In genomic region chr3:33900809-33901505, GRCh38 we compare ENCODE assay signal across 1 cellular context.
A peak's percentile ranks its signal among the peaks of the same experiment; 100 is the strongest.
TF ChIP-seq lines count a peak whose summit lies in the region.

No MANE protein-coding gene starts in this region.

TF ChIP-seq in K562, 482 proteins besides CTCF, POLR2A, EP300 and RAD21 (continued from another document and continues in another):
- TF ChIP-seq, protein P1, sequence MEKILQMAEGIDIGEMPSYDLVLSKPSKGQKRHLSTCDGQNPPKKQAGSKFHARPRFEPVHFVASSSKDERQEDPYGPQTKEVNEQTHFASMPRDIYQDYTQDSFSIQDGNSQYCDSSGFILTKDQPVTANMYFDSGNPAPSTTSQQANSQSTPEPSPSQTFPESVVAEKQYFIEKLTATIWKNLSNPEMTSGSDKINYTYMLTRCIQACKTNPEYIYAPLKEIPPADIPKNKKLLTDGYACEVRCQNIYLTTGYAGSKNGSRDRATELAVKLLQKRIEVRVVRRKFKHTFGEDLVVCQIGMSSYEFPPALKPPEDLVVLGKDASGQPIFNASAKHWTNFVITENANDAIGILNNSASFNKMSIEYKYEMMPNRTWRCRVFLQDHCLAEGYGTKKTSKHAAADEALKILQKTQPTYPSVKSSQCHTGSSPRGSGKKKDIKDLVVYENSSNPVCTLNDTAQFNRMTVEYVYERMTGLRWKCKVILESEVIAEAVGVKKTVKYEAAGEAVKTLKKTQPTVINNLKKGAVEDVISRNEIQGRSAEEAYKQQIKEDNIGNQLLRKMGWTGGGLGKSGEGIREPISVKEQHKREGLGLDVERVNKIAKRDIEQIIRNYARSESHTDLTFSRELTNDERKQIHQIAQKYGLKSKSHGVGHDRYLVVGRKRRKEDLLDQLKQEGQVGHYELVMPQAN (IDR thresholded peaks at IDR 0.05; ENCODE audit: borderline replicate concordance), result no peak
- TF ChIP-seq, protein P2, sequence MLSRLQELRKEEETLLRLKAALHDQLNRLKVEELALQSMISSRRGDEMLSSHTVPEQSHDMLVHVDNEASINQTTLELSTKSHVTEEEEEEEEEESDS (CRISPR knock-in tag; IDR thresholded peaks at IDR 0.05), result no peak
- no peak for TF ChIP-seq ZNF217 (CRISPR knock-in tag; IDR thresholded peaks at IDR 0.05)
- no peak for TF ChIP-seq ZNF232 (CRISPR knock-in tag; IDR thresholded peaks at IDR 0.05)
- TF ChIP-seq, protein P3, sequence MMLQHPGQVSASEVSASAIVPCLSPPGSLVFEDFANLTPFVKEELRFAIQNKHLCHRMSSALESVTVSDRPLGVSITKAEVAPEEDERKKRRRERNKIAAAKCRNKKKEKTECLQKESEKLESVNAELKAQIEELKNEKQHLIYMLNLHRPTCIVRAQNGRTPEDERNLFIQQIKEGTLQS (IDR thresholded peaks at IDR 0.05), result peak; percentile 93
- TF ChIP-seq, protein P3 (CRISPR knock-in tag; conservative IDR thresholded peaks at IDR 0.05), result peak; percentile 83; the same call in 1 of the 2 replicates
- TF ChIP-seq, protein P4, sequence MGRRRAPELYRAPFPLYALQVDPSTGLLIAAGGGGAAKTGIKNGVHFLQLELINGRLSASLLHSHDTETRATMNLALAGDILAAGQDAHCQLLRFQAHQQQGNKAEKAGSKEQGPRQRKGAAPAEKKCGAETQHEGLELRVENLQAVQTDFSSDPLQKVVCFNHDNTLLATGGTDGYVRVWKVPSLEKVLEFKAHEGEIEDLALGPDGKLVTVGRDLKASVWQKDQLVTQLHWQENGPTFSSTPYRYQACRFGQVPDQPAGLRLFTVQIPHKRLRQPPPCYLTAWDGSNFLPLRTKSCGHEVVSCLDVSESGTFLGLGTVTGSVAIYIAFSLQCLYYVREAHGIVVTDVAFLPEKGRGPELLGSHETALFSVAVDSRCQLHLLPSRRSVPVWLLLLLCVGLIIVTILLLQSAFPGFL (CRISPR knock-in tag; IDR thresholded peaks at IDR 0.05), result no peak
- no peak for TF ChIP-seq ZFX (CRISPR knock-in tag; IDR thresholded peaks at IDR 0.05)
- TF ChIP-seq NCOA1 (IDR thresholded peaks at IDR 0.05; ENCODE audit: low read depth), result peak; percentile 95
- TF ChIP-seq, protein P5, sequence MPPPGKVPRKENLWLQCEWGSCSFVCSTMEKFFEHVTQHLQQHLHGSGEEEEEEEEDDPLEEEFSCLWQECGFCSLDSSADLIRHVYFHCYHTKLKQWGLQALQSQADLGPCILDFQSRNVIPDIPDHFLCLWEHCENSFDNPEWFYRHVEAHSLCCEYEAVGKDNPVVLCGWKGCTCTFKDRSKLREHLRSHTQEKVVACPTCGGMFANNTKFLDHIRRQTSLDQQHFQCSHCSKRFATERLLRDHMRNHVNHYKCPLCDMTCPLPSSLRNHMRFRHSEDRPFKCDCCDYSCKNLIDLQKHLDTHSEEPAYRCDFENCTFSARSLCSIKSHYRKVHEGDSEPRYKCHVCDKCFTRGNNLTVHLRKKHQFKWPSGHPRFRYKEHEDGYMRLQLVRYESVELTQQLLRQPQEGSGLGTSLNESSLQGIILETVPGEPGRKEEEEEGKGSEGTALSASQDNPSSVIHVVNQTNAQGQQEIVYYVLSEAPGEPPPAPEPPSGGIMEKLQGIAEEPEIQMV (tag; conservative IDR thresholded peaks at IDR 0.05; ENCODE audit: low read depth), result no peak
- TF ChIP-seq HNRNPLL (IDR thresholded peaks at IDR 0.05; ENCODE audit: low read depth, low read length, poor library complexity, severe bottlenecking), result peak; percentile 55
- no peak for TF ChIP-seq BRF1 (IDR thresholded peaks at IDR 0.05; ENCODE audit: borderline replicate concordance, extremely low read depth, insufficient read length)
- TF ChIP-seq HLTF (IDR thresholded peaks at IDR 0.05), result peak; percentile 97
- peak; percentile 99 for TF ChIP-seq NCOR1 (IDR thresholded peaks at IDR 0.05)
- no peak for TF ChIP-seq RBM34 (IDR thresholded peaks at IDR 0.05; ENCODE audit: borderline replicate concordance, insufficient read depth, low read length)
- peak; percentile 99 for TF ChIP-seq DPF2 (IDR thresholded peaks at IDR 0.05)
- no peak for TF ChIP-seq CHCHD3 (CRISPR knock-in tag; IDR thresholded peaks at IDR 0.05)
- TF ChIP-seq GABPB1 (CRISPR knock-in tag; IDR thresholded peaks at IDR 0.05), result peak; percentile 66
- TF ChIP-seq HIVEP1 (CRISPR knock-in tag; IDR thresholded peaks at IDR 0.05), result peak; percentile 27; the same call in 1 of the 2 replicates
- peak; percentile 47 for TF ChIP-seq GABPA (tag; conservative IDR thresholded peaks at IDR 0.05; ENCODE audit: low read depth)
- no peak for TF ChIP-seq RFX5 (IDR thresholded peaks at IDR 0.05; ENCODE audit: low read depth, low read length)
- TF ChIP-seq ZSCAN29 (IDR thresholded peaks at IDR 0.05), result 0 out of 2 replicates have a peak, but pooled peaks have one; percentile 22
- peak; percentile 91 for TF ChIP-seq L3MBTL2 (IDR thresholded peaks at IDR 0.05)
- peak; percentile 50 for TF ChIP-seq ASH1L (IDR thresholded peaks at IDR 0.05; ENCODE audit: borderline replicate concordance, low read depth, partially characterized antibody)
- no peak for TF ChIP-seq FOXA1 (IDR thresholded peaks at IDR 0.05; ENCODE audit: borderline replicate concordance)
- peak in 1 of 2 experiments; percentile 62; a peak in 1 of 3 replicates for TF ChIP-seq CBX3 (IDR thresholded peaks at IDR 0.05; ENCODE audit: borderline replicate concordance in 1 of 2, low read length in 2 of 2)
- TF ChIP-seq FOXK2 (conservative IDR thresholded peaks at IDR 0.05 in 1 of 2, IDR thresholded peaks at IDR 0.05 in 1 of 2; ENCODE audit: low read depth in 2 of 2), result peak; percentile 84 to 88
- TF ChIP-seq, protein P6, sequence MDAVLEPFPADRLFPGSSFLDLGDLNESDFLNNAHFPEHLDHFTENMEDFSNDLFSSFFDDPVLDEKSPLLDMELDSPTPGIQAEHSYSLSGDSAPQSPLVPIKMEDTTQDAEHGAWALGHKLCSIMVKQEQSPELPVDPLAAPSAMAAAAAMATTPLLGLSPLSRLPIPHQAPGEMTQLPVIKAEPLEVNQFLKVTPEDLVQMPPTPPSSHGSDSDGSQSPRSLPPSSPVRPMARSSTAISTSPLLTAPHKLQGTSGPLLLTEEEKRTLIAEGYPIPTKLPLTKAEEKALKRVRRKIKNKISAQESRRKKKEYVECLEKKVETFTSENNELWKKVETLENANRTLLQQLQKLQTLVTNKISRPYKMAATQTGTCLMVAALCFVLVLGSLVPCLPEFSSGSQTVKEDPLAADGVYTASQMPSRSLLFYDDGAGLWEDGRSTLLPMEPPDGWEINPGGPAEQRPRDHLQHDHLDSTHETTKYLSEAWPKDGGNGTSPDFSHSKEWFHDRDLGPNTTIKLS (IDR thresholded peaks at IDR 0.05; ENCODE audit: borderline replicate concordance, low read depth), result peak; percentile 55; the same call in 1 of the 2 replicates
- TF ChIP-seq, protein P7, sequence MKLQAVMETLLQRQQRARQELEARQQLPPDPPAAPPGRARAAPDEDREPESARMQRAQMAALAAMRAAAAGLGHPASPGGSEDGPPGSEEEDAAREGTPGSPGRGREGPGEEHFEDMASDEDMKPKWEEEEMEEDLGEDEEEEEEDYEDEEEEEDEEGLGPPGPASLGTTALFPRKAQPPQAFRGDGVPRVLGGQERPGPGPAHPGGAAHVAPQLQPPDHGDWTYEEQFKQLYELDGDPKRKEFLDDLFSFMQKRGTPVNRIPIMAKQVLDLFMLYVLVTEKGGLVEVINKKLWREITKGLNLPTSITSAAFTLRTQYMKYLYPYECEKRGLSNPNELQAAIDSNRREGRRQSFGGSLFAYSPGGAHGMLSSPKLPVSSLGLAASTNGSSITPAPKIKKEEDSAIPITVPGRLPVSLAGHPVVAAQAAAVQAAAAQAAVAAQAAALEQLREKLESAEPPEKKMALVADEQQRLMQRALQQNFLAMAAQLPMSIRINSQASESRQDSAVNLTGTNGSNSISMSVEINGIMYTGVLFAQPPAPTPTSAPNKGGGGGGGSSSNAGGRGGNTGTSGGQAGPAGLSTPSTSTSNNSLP (IDR thresholded peaks at IDR 0.05; ENCODE audit: borderline replicate concordance, low read depth, low read length), result peak; percentile 96
- TF ChIP-seq LCOR (CRISPR knock-in tag; IDR thresholded peaks at IDR 0.05), result peak; percentile 86; the same call in 1 of the 2 replicates
- TF ChIP-seq SAP30 (IDR thresholded peaks at IDR 0.05; ENCODE audit: borderline replicate concordance, insufficient read depth, low read depth, low read length, poor library complexity, severe bottlenecking), result no peak
- TF ChIP-seq ZNF316 (IDR thresholded peaks at IDR 0.05), result peak; percentile 98
- TF ChIP-seq HDAC2 (IDR thresholded peaks at IDR 0.05), result peak; percentile 95
- TF ChIP-seq ZNF395 (CRISPR knock-in tag; IDR thresholded peaks at IDR 0.05), result peak; percentile 97
- no peak for TF ChIP-seq MCM3 (IDR thresholded peaks at IDR 0.05)
- 0 out of 2 replicates have a peak, but pooled peaks have one; percentile 63 for TF ChIP-seq IRF9 (tag; IDR thresholded peaks at IDR 0.05)
- TF ChIP-seq, protein P8, sequence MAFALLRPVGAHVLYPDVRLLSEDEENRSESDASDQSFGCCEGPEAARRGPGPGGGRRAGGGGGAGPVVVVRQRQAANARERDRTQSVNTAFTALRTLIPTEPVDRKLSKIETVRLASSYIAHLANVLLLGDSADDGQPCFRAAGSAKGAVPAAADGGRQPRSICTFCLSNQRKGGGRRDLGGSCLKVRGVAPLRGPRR (CRISPR knock-in tag; IDR thresholded peaks at IDR 0.05), result no peak
- TF ChIP-seq SMAD1 (IDR thresholded peaks at IDR 0.05; ENCODE audit: low read depth, low read length, partially characterized antibody), result peak; percentile 82
- peak; percentile 83; the same call in 1 of the 2 replicates for TF ChIP-seq ZNF274 (IDR thresholded peaks at IDR 0.05; ENCODE audit: borderline replicate concordance, low read depth, low read length)
- no peak for TF ChIP-seq KAT8 (IDR thresholded peaks at IDR 0.05; ENCODE audit: low read depth)
- TF ChIP-seq ZFP36 (IDR thresholded peaks at IDR 0.05; ENCODE audit: low read depth, low read length, partially characterized antibody), result no peak
- peak; percentile 80 for TF ChIP-seq PYGO2 (tag; IDR thresholded peaks at IDR 0.05)
- no peak for TF ChIP-seq ZNF146 (CRISPR knock-in tag; IDR thresholded peaks at IDR 0.05; ENCODE audit: unreplicated experiment)
- no peak for TF ChIP-seq ESRRB (CRISPR knock-in tag; IDR thresholded peaks at IDR 0.05; ENCODE audit: borderline replicate concordance)
- no peak for TF ChIP-seq CBX8 (IDR thresholded peaks at IDR 0.05; ENCODE audit: borderline replicate concordance, extremely low read depth, low read depth, low read length, poor library complexity, severe bottlenecking)
- peak; percentile 34; the same call in 1 of the 2 replicates for TF ChIP-seq NFE2L1 (tag; IDR thresholded peaks at IDR 0.05; ENCODE audit: borderline replicate concordance, low read depth)
- TF ChIP-seq ZNF134 (CRISPR knock-in tag; conservative IDR thresholded peaks at IDR 0.05), result no peak
- TF ChIP-seq, protein P9, sequence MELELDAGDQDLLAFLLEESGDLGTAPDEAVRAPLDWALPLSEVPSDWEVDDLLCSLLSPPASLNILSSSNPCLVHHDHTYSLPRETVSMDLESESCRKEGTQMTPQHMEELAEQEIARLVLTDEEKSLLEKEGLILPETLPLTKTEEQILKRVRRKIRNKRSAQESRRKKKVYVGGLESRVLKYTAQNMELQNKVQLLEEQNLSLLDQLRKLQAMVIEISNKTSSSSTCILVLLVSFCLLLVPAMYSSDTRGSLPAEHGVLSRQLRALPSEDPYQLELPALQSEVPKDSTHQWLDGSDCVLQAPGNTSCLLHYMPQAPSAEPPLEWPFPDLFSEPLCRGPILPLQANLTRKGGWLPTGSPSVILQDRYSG (tag; conservative IDR thresholded peaks at IDR 0.05; ENCODE audit: low read depth), result peak; percentile 91
- peak; percentile 88 for TF ChIP-seq HSF4 (CRISPR knock-in tag; IDR thresholded peaks at IDR 0.05; ENCODE audit: borderline replicate concordance)
- TF ChIP-seq ATF1 (CRISPR knock-in tag; IDR thresholded peaks at IDR 0.05), result no peak
- TF ChIP-seq ATF1 (tag; IDR thresholded peaks at IDR 0.05), result peak; percentile 93
- TF ChIP-seq FOS (IDR thresholded peaks at IDR 0.05; ENCODE audit: extremely low read depth, insufficient read length), result peak; percentile 15
- TF ChIP-seq ILK (tag; IDR thresholded peaks at IDR 0.05; ENCODE audit: borderline replicate concordance, low read depth), result no peak
- TF ChIP-seq ARID1B (IDR thresholded peaks at IDR 0.05), result peak; percentile 100
- no peak for TF ChIP-seq IFI16 (CRISPR knock-in tag; IDR thresholded peaks at IDR 0.05)
- 0 out of 2 replicates have a peak, but pooled peaks have one; percentile 5 for TF ChIP-seq ZNF239 (CRISPR knock-in tag; IDR thresholded peaks at IDR 0.05)
- TF ChIP-seq ATF6 (CRISPR knock-in tag; IDR thresholded peaks at IDR 0.05), result no peak
